Comparison of ENCODE assay signal across 8 cellular contexts in genomic region chr19:13861392-13861713, GRCh38. TPM values are rescaled to one million over a fixed set of nuclear protein-coding genes. Genes with fewer than 3 reads are reported as not detected.
DNase-seq lines count a peak whose midpoint lies in the region; ATAC-seq and TF ChIP-seq lines count a peak whose summit lies in the region.

No MANE protein-coding gene starts in this region.

- H3K4me3 Mint-ChIP-seq in CD4-positive, CD25-positive, alpha-beta regulatory T cell, result peak overlapping the region; percentile 85 to 97 (median 92)

- H3K27ac Mint-ChIP-seq in CD4-positive, CD25-positive, alpha-beta regulatory T cell, result peak overlapping the region; percentile 66 to 98 (median 96)

- H3K27me3 Mint-ChIP-seq in CD4-positive, CD25-positive, alpha-beta regulatory T cell, result peaks cover 28% of the 10 kb centered on the region

- no peaks in the 10 kb centered on the region for H3K36me3 ChIP-seq in CD4-positive, CD25-positive, alpha-beta regulatory T cell (ENCODE audit: control insufficient read depth, insufficient read depth, low read length)
- H3K36me3 ChIP-seq in smooth muscle cell (ENCODE audit: low read depth), result no peaks in the 10 kb centered on the region

- 71% methylated on average over 11 of the region's 11 CpGs for WGBS in smooth muscle cell (ENCODE audit: low lambda C conversion rate)

- H3K4me1 Mint-ChIP-seq in CD4-positive, CD25-positive, alpha-beta regulatory T cell, result peaks cover 6 to 46% (median 28%) of the 10 kb centered on the region in 4 donors

- peak overlapping the region; percentile 78 for H3K4me3 ChIP-seq in CD4-positive, CD25-positive, alpha-beta regulatory T cell (ENCODE audit: low read depth, low read length)
- peak overlapping the region; percentile 44 for H3K4me3 ChIP-seq in smooth muscle cell

- peak overlapping the region; percentile 97 for H3K27ac ChIP-seq in CD4-positive, CD25-positive, alpha-beta regulatory T cell (ENCODE audit: insufficient read depth, low read length, poor library complexity, severe bottlenecking)
- H3K27ac ChIP-seq in foreskin keratinocyte (peak overlapping the region; percentile 97), smooth muscle cell (ENCODE audit: low read depth) (peak overlapping the region; percentile 86)

- H3K27me3 ChIP-seq in CD4-positive, CD25-positive, alpha-beta regulatory T cell (ENCODE audit: control insufficient read depth, insufficient read depth, low read length), result peaks cover 10% of the 10 kb centered on the region
- H3K27me3 ChIP-seq in foreskin keratinocyte (peaks cover 9% of the 10 kb centered on the region), smooth muscle cell (ENCODE audit: low read depth) (no peaks in the 10 kb centered on the region)

- peak overlapping the region; percentile 76 for H3K9ac ChIP-seq in smooth muscle cell (ENCODE audit: low read depth)

- TF ChIP-seq CTCF in foreskin keratinocyte (conservative IDR thresholded peaks at IDR 0.05) (no peak), smooth muscle cell (IDR thresholded peaks at IDR 0.05; ENCODE audit: borderline replicate concordance, insufficient read depth, poor library complexity, severe bottlenecking) (no peak)

- peaks cover 4% of the 10 kb centered on the region for H3F3A ChIP-seq in smooth muscle cell (ENCODE audit: low read depth)

- H3K79me2 ChIP-seq in smooth muscle cell (ENCODE audit: low read depth), result no peaks in the 10 kb centered on the region

- peak; percentile 4 to 5 for ATAC-seq in CD4-positive, CD25-positive, alpha-beta regulatory T cell (ENCODE audit: low read depth in 2 of 2)
- ATAC-seq in GM21515 (IDR thresholded peaks at IDR 0.05; ENCODE audit: unreplicated experiment) (peak; percentile 19), foreskin keratinocyte (no peak)

- H3K4me2 ChIP-seq in smooth muscle cell, result peak overlapping the region; percentile 84

- no peaks in the 10 kb centered on the region for H3K9me3 ChIP-seq in CD4-positive, CD25-positive, alpha-beta regulatory T cell (ENCODE audit: control insufficient read depth in 2 of 2, low read length in 2 of 2)
- H3K9me3 ChIP-seq in smooth muscle cell (replicated peaks; ENCODE audit: low read depth), result no peaks in the 10 kb centered on the region

- DNase-seq in CD4-positive, CD25-positive, alpha-beta regulatory T cell, result peak in 1 of 3 donors; percentile 13
- peak; percentile 56 for DNase-seq in RPMI7951 (ENCODE audit: low read depth)
- DNase-seq in foreskin keratinocyte, result no peak
- DNase-seq in smooth muscle cell (lab: John Stamatoyannopoulos, UW; ENCODE audit: unreplicated experiment), result no peak
- no peak for DNase-seq in stimulated activated naive CD4-positive, alpha-beta T cell treated with Interleukin-2 at 50 U/mL for 16 hours (lab: John Stamatoyannopoulos, UW)
- no peak for DNase-seq in NCI-H446 (lab: John Stamatoyannopoulos, UW)
- DNase-seq in glomerular visceral epithelial cell (ENCODE audit: extremely low spot score), result no peak

- H3K4me1 ChIP-seq in CD4-positive, CD25-positive, alpha-beta regulatory T cell (ENCODE audit: control insufficient read depth, insufficient read depth, low read length, poor library complexity, severe bottlenecking), result peaks cover 27% of the 10 kb centered on the region
- H3K4me1 ChIP-seq in foreskin keratinocyte, result peaks cover 9% of the 10 kb centered on the region
- peaks cover 13% of the 10 kb centered on the region for H3K4me1 ChIP-seq in smooth muscle cell (ENCODE audit: low read depth)

- H3K9me3 Mint-ChIP-seq in CD4-positive, CD25-positive, alpha-beta regulatory T cell, result peaks cover 0 to 1% (median 0%) of the 10 kb centered on the region in 7 donors

- H3K36me3 Mint-ChIP-seq in CD4-positive, CD25-positive, alpha-beta regulatory T cell, result peaks cover 4% of the 10 kb centered on the region

- H2AFZ ChIP-seq in smooth muscle cell (ENCODE audit: low read depth), result no peak overlapping the region

- no peaks in the 10 kb centered on the region for H4K20me1 ChIP-seq in smooth muscle cell (ENCODE audit: low read depth)

RNA-seq across cellular contexts. Expression of gene NANOS3, which starts 15.6 kb away (rescaled TPM):
- total RNA-seq in CD4-positive, CD25-positive, alpha-beta regulatory T cell, result not detected
- not detected for polyA plus RNA-seq in CD4-positive, CD25-positive, alpha-beta regulatory T cell
- 1.3 TPM in 1 of 2 replicates, not detected in the other for total RNA-seq in RPMI7951 (2014; rRNA removed; shearing (Covaris generic))
- total RNA-seq in foreskin keratinocyte (0.56 and 1.2 TPM in 2 replicates), smooth muscle cell (not detected in 2 replicates)
- polyA plus RNA-seq in foreskin keratinocyte (0.64 and 1.3 TPM in 2 replicates), smooth muscle cell (2.7 and 2.8 TPM in 2 replicates)

RNA-seq across cellular contexts. Expression of gene BRME1, which starts 44.6 kb away (rescaled TPM):
- 1.7 TPM for total RNA-seq in CD4-positive, CD25-positive, alpha-beta regulatory T cell
- polyA plus RNA-seq in CD4-positive, CD25-positive, alpha-beta regulatory T cell, result under 1 TPM in 3 of 4 donors, not detected in 1; 0.24 to 0.63 (median 0.53) TPM
- 1.6 and 2.1 TPM in 2 replicates for total RNA-seq in RPMI7951 (2014; rRNA removed; shearing (Covaris generic))
- 0.68 and 0.78 TPM in 2 replicates for total RNA-seq in foreskin keratinocyte
- 0.33 and 0.58 TPM in 2 replicates for polyA plus RNA-seq in foreskin keratinocyte
- 0.72 and 1.2 TPM in 2 replicates for total RNA-seq in smooth muscle cell
- 2.2 and 3.3 TPM in 2 replicates for polyA plus RNA-seq in smooth muscle cell

RNA-seq across cellular contexts. Expression of gene CC2D1A, which starts 44.6 kb away (rescaled TPM):
- 35.0 TPM for total RNA-seq in CD4-positive, CD25-positive, alpha-beta regulatory T cell
- polyA plus RNA-seq in CD4-positive, CD25-positive, alpha-beta regulatory T cell, result 1 to 10 TPM; 3.7 to 4.9 (median 4.2) TPM
- 14.7 and 15.7 TPM in 2 replicates for total RNA-seq in RPMI7951 (2014; rRNA removed; shearing (Covaris generic))
- total RNA-seq in foreskin keratinocyte (28.9 and 29.0 TPM in 2 replicates), smooth muscle cell (8.0 and 9.5 TPM in 2 replicates)
- polyA plus RNA-seq in foreskin keratinocyte (25.9 and 27.9 TPM in 2 replicates), smooth muscle cell (26.3 and 28.0 TPM in 2 replicates)
